31 cellular contexts compared by ENCODE assay signal in genomic region chr6:33078919-33079521, GRCh38. TPM values are rescaled to one million over a fixed set of nuclear protein-coding genes. Genes with fewer than 3 reads are reported as not detected.
DNase-seq lines count a peak whose midpoint lies in the region; ATAC-seq and TF ChIP-seq lines count a peak whose summit lies in the region.
"Had no signal": no experiment of that assay in that cellular context is flagged by ENCODE, and none has a peak within 500 bp of the region (broad histone marks: within the 10 kb centered on the region; RNA-seq: fewer than 3 reads in every experiment).

No MANE protein-coding gene starts in this region.

- H3K4me1 Mint-ChIP-seq in activated naive CD8-positive, alpha-beta T cell treated with anti-CD3 and anti-CD28 coated beads, Interleukin-2, amount 50 U/mL, for 24 hours, result peaks cover 60% of the 10 kb centered on the region
- peaks cover 32% of the 10 kb centered on the region for H3K4me1 Mint-ChIP-seq in activated naive CD8-positive, alpha-beta T cell treated with anti-CD3 and anti-CD28 coated beads for 36 hours
- H3K4me1 Mint-ChIP-seq in WTC11 (peaks cover 28% of the 10 kb centered on the region), nephron (peaks cover 8% of the 10 kb centered on the region)

- POLR2A ChIA-PET in WTC11 (lab: Charles Lee), result no interaction called here

- intact Hi-C loops in transverse colon (cut with DNase I; ENCODE audit: low total_unique reads), result no loop called here

- WGBS in transverse colon (ENCODE audit: low coverage in 1 of 2), 2 donors, result 60 to 88% methylated on average over 1 to 2 of the region's 2 CpGs

- TF ChIP-seq EP300 in transverse colon (IDR thresholded peaks at IDR 0.05; ENCODE audit: low read depth), result no peak

- H3K4me3 ChIP-seq in SJCRH30 (no peak overlapping the region), transverse colon (no peak overlapping the region)

- H3K27ac Mint-ChIP-seq in activated naive CD8-positive, alpha-beta T cell treated with anti-CD3 and anti-CD28 coated beads, Interleukin-2, amount 50 U/mL, for 24 hours, result no peak overlapping the region
- no peak overlapping the region for H3K27ac Mint-ChIP-seq in activated naive CD8-positive, alpha-beta T cell treated with anti-CD3 and anti-CD28 coated beads for 36 hours
- H3K27ac Mint-ChIP-seq in WTC11 (no peak overlapping the region), nephron (no peak overlapping the region)
- H3K27ac Mint-ChIP-seq: activated CD4-positive, alpha-beta memory T cell treated with anti-CD3 and anti-CD28 coated beads, Interleukin-2, amount 10 ng/mL, durations not matched to agents 7 days and 5 days; HFFc6 had no signal

- peaks cover 5% of the 10 kb centered on the region; the same call in 1 of the 2 replicates for H3K27me3 ChIP-seq in SJCRH30
- H3K27me3 ChIP-seq in transverse colon, result peaks cover 13% of the 10 kb centered on the region
- H3K27me3 ChIP-seq: right atrium auricular region had no signal

- no peak for TF ChIP-seq POLR2A in transverse colon (IDR thresholded peaks at IDR 0.05)

- H3K9me3 ChIP-seq in SJCRH30 (replicated peaks) (no peaks in the 10 kb centered on the region), transverse colon (no peaks in the 10 kb centered on the region)
- H3K9me3 ChIP-seq: heart right ventricle, pancreas, right atrium auricular region, tibial artery had no signal

- H3K27me3 Mint-ChIP-seq in activated naive CD8-positive, alpha-beta T cell treated with anti-CD3 and anti-CD28 coated beads, Interleukin-2, amount 50 U/mL, for 24 hours, result no peaks in the 10 kb centered on the region
- no peaks in the 10 kb centered on the region for H3K27me3 Mint-ChIP-seq in activated naive CD8-positive, alpha-beta T cell treated with anti-CD3 and anti-CD28 coated beads for 36 hours
- H3K27me3 Mint-ChIP-seq in WTC11 (ENCODE audit: low read depth) (peaks cover 20% of the 10 kb centered on the region), nephron (ENCODE audit: low read depth) (peaks cover 27% of the 10 kb centered on the region)
- H3K27me3 Mint-ChIP-seq: activated CD4-positive, alpha-beta memory T cell treated with anti-CD3 and anti-CD28 coated beads, Interleukin-2, amount 10 ng/mL, durations not matched to agents 7 days and 5 days had no signal

- in situ Hi-C loops in transverse colon (cut with MboI; ENCODE audit: low pct_ligation_motif_present in 1 of 4, low pct_unique_long_range_greater_than_20kb in 1 of 4, low sequenced_read_pairs in 3 of 4), result loop anchor here in 1 of 4 donors (10.0 kb wide), 1 partner anchor 64 kb away; no protein-coding TSS in a partner anchor

- TF ChIP-seq CTCF in WTC11 (IDR thresholded peaks at IDR 0.05) (no peak), nephron (IDR thresholded peaks at IDR 0.05; ENCODE audit: unreplicated experiment in 3 of 3) (no peak), transverse colon (IDR thresholded peaks at IDR 0.05) (no peak)

- H3K36me3 Mint-ChIP-seq in activated naive CD8-positive, alpha-beta T cell treated with anti-CD3 and anti-CD28 coated beads, Interleukin-2, amount 50 U/mL, for 24 hours (ENCODE audit: low read depth), result peaks cover 7% of the 10 kb centered on the region
- no peaks in the 10 kb centered on the region for H3K36me3 Mint-ChIP-seq in activated naive CD8-positive, alpha-beta T cell treated with anti-CD3 and anti-CD28 coated beads for 36 hours
- H3K36me3 Mint-ChIP-seq in WTC11 (no peaks in the 10 kb centered on the region), nephron (ENCODE audit: low read depth) (no peaks in the 10 kb centered on the region)
- H3K36me3 Mint-ChIP-seq: brain had no signal

- H3K27ac ChIP-seq in SJCRH30, result no peak overlapping the region
- H3K27ac ChIP-seq in transverse colon, result no peak overlapping the region
- H3K27ac ChIP-seq: foreskin keratinocyte had no signal

- no peaks in the 10 kb centered on the region for H3K9me3 Mint-ChIP-seq in activated naive CD8-positive, alpha-beta T cell treated with anti-CD3 and anti-CD28 coated beads, Interleukin-2, amount 50 U/mL, for 24 hours
- H3K9me3 Mint-ChIP-seq in activated naive CD8-positive, alpha-beta T cell treated with anti-CD3 and anti-CD28 coated beads for 36 hours, result no peaks in the 10 kb centered on the region
- H3K9me3 Mint-ChIP-seq in WTC11 (no peaks in the 10 kb centered on the region), nephron (no peaks in the 10 kb centered on the region)
- H3K9me3 Mint-ChIP-seq: activated CD4-positive, alpha-beta memory T cell treated with anti-CD3 and anti-CD28 coated beads, Interleukin-2, amount 10 ng/mL, durations not matched to agents 7 days and 5 days; HFFc6 had no signal

- H3K36me3 ChIP-seq in SJCRH30, result no peaks in the 10 kb centered on the region
- H3K36me3 ChIP-seq in transverse colon, result no peaks in the 10 kb centered on the region
- H3K36me3 ChIP-seq: pancreas, tibial artery had no signal

- no peak for ATAC-seq in activated naive CD8-positive, alpha-beta T cell treated with anti-CD3 and anti-CD28 coated beads, Interleukin-2, amount 50 U/mL, for 24 hours
- ATAC-seq in WTC11, result no peak
- ATAC-seq: foreskin keratinocyte; heart right ventricle; pancreas; stimulated activated naive CD8-positive, alpha-beta T cell treated with anti-CD3 and anti-CD28 coated beads, Interleukin-15, Interleukin-2, amounts not matched to agents 100 U/mL and 50 U/mL, for 24 hours had no signal

- peak overlapping the region; percentile 30 for H3K4me3 Mint-ChIP-seq in activated naive CD8-positive, alpha-beta T cell treated with anti-CD3 and anti-CD28 coated beads, Interleukin-2, amount 50 U/mL, for 24 hours
- H3K4me3 Mint-ChIP-seq in activated naive CD8-positive, alpha-beta T cell treated with anti-CD3 and anti-CD28 coated beads for 36 hours, result no peak overlapping the region
- peak overlapping the region; percentile 94; the same call in 1 of the 2 replicates for H3K4me3 Mint-ChIP-seq in WTC11
- peak overlapping the region; percentile 45 to 64 (median 60) for H3K4me3 Mint-ChIP-seq in nephron
- H3K4me3 Mint-ChIP-seq: activated CD4-positive, alpha-beta memory T cell treated with anti-CD3 and anti-CD28 coated beads, Interleukin-2, amount 10 ng/mL, durations not matched to agents 7 days and 5 days; HFFc6 had no signal

- no peaks in the 10 kb centered on the region for H3K4me1 ChIP-seq in SJCRH30
- peaks cover 0 to 19% (median 7%) of the 10 kb centered on the region in 4 donors for H3K4me1 ChIP-seq in transverse colon
- H3K4me1 ChIP-seq: foreskin keratinocyte had no signal

- CTCF ChIA-PET in WTC11 (lab: Charles Lee), result interaction anchor here (1.2 to 5.9 kb wide), 5 partner anchors 30 to 83 kb away, joined by 5 to 68 read pairs (median 11); no protein-coding TSS in a partner anchor

- DNase-seq in activated naive CD8-positive, alpha-beta T cell treated with anti-CD3 and anti-CD28 coated beads, Interleukin-2, amount 50 U/mL, for 24 hours, result no peak
- no peak for DNase-seq in activated naive CD8-positive, alpha-beta T cell treated with anti-CD3 and anti-CD28 coated beads for 36 hours
- DNase-seq in WTC11 (ENCODE audit: low spot score), result no peak
- no peak for DNase-seq in SJCRH30
- no peak for DNase-seq in transverse colon
- DNase-seq in GF-D8 (lab: John Stamatoyannopoulos, UW), result no peak
- no peak for DNase-seq in SKM-1 treated with dmso at 0.1 percent for 144 hours (lab: John Stamatoyannopoulos, UW; ENCODE audit: unreplicated experiment)
- DNase-seq: activated CD4-positive, alpha-beta memory T cell treated with anti-CD3 and anti-CD28 coated beads, Interleukin-2, amount 10 ng/mL, durations not matched to agents 7 days and 5 days; activated gamma-delta T cell; AML-193; DMS79 treated with DMSO at 0.1 percent for 48 hours; effector CD4-positive, alpha-beta T cell; foreskin keratinocyte; heart right ventricle; HFFc6; IMR-90; mesendoderm; NCI-H1417; NCI-H2081 treated with DMSO at 0.1 percent for 48 hours; NCI-H82; pancreas; stimulated activated CD4-positive, alpha-beta T cell treated with anti-CD3 and anti-CD28 coated beads, Interleukin-12 subunit alpha, Interleukin-12 subunit beta, amount 100 ng/mL, for 4 hours; stimulated activated CD4-positive, alpha-beta T cell treated with anti-CD3 and anti-CD28 coated beads, Interleukin-4, amount 100 ng/mL, for 24 hours; stimulated activated naive CD8-positive, alpha-beta T cell treated with anti-CD3 and anti-CD28 coated beads, Interleukin-15, Interleukin-2, amounts not matched to agents 100 U/mL and 50 U/mL, for 24 hours; T1000; tibial artery had no signal

TF ChIP-seq in WTC11, 78 proteins besides CTCF, POLR2A, EP300 and RAD21 (continues in another document):
- TF ChIP-seq KAT7 (CRISPR knock-in tag; IDR thresholded peaks at IDR 0.05; ENCODE audit: borderline replicate concordance) (no peak), ZNF671 (CRISPR knock-in tag; IDR thresholded peaks at IDR 0.05) (no peak), CREB1 (CRISPR knock-in tag; IDR thresholded peaks at IDR 0.05) (no peak), SMAD3 (CRISPR knock-in tag; IDR thresholded peaks at IDR 0.05; ENCODE audit: borderline replicate concordance) (no peak), FOXK1 (CRISPR knock-in tag; IDR thresholded peaks at IDR 0.05) (no peak), ATF6 (CRISPR knock-in tag; IDR thresholded peaks at IDR 0.05) (no peak), MAX (CRISPR knock-in tag; IDR thresholded peaks at IDR 0.05) (no peak)

RNA-seq across cellular contexts. Expression of gene HLA-DPB1, which starts 3.2 kb away (rescaled TPM):
- 1 to 10 TPM; 8.2 to 9.3 TPM for total RNA-seq in activated naive CD8-positive, alpha-beta T cell treated with anti-CD3 and anti-CD28 coated beads for 36 hours
- total RNA-seq in WTC11 (2021) (18.0 to 23.9 TPM (median 21.3 TPM) in 3 replicates), transverse colon (10 to 100 TPM in 3 of 4 donors, 1 to 10 TPM in 1; 10.0 to 68.0 (median 40.4) TPM)
- total RNA-seq in SJCRH30 (2014; rRNA removed; shearing (Covaris generic)), result not detected in 2 replicates
- total RNA-seq: A172, MCF 10A had no signal

RNA-seq across cellular contexts. Expression of gene HLA-DPA1, which starts 5.6 kb away (rescaled TPM):
- 10 to 100 TPM; 14.7 to 16.3 TPM for total RNA-seq in activated naive CD8-positive, alpha-beta T cell treated with anti-CD3 and anti-CD28 coated beads for 36 hours
- total RNA-seq in WTC11 (2021) (4.4 to 5.4 TPM (median 4.9 TPM) in 3 replicates), transverse colon (10 to 100 TPM in 3 of 4 donors, 1 to 10 TPM in 1; 2.2 to 77.8 (median 28.7) TPM)
- total RNA-seq in SJCRH30 (2014; rRNA removed; shearing (Covaris generic)), result not detected in 2 replicates
- total RNA-seq: IMR-90, MCF 10A had no signal
